ENCODE assay signal across 7 cellular contexts in genomic region chr1:116909511-116910378, GRCh38. TPM values are rescaled to one million over a fixed set of nuclear protein-coding genes. Genes with fewer than 3 reads are reported as not detected.
DNase-seq lines count a peak whose midpoint lies in the region; TF ChIP-seq lines count a peak whose summit lies in the region.

PTGFRN (plus strand) TSS chr1:116909916; CDS start chr1:116910204, 288 bp downstream.

- DNase-seq in GM10248 (ENCODE audit: extremely low spot score) = peak; percentile 41
- peak; percentile 74 for DNase-seq in NCI-H2227 (lab: John Stamatoyannopoulos, UW; ENCODE audit: unreplicated experiment)
- DNase-seq in activated T-cell treated with anti-CD3 and anti-CD28 coated beads, Interleukin-2, amount 50 U/mL, for 48 hours = peak; percentile 45 to 59
- peak; percentile 24 to 74 for DNase-seq in fibroblast of lung (ENCODE audit: low read depth in 2 of 2)
- DNase-seq in NCI-H1436 treated with DMSO at 0.1 percent for 48 hours (lab: John Stamatoyannopoulos, UW) = no peak

- no peak for TF ChIP-seq CTCF in GM10248 (IDR thresholded peaks at IDR 0.05; ENCODE audit: control extremely low read depth, extremely low read depth, low read depth, missing control alignments)
- no peak for TF ChIP-seq CTCF in fibroblast of lung (conservative IDR thresholded peaks at IDR 0.05 in 1 of 2, IDR thresholded peaks at IDR 0.05 in 1 of 2; ENCODE audit: low read depth in 1 of 2, low read length in 2 of 2)

- H3K9me3 ChIP-seq in fibroblast of lung (ENCODE audit: control insufficient read depth, insufficient read depth, low read depth, low read length) (no peaks in the 10 kb centered on the region), muscle layer of duodenum (ENCODE audit: control insufficient read depth in 1 of 2, low read length in 2 of 2) (no peaks in the 10 kb centered on the region)

- no peaks in the 10 kb centered on the region for H3K36me3 ChIP-seq in fibroblast of lung (ENCODE audit: control insufficient read depth, insufficient read depth, low read length)
- H3K36me3 ChIP-seq in muscle layer of duodenum (ENCODE audit: control insufficient read depth in 1 of 2, insufficient read depth in 2 of 2, low read length in 2 of 2) = no peaks in the 10 kb centered on the region

- H4K20me1 ChIP-seq in fibroblast of lung (ENCODE audit: control insufficient read depth, extremely low read depth, insufficient read depth, low read length) = no peaks in the 10 kb centered on the region

- peak within 1 kb of the TSS; percentile 26 for H2AFZ ChIP-seq in fibroblast of lung (ENCODE audit: low read length)

- no peak within 1 kb of the TSS for H3K27ac ChIP-seq in fibroblast of lung (ENCODE audit: insufficient read depth, low read length)
- peak within 1 kb of the TSS; percentile 59 for H3K27ac ChIP-seq in muscle layer of duodenum (ENCODE audit: low read length)
- H3K27ac ChIP-seq in temporal lobe (ENCODE audit: low read depth, low read length) = no peak within 1 kb of the TSS

- H3K4me3 ChIP-seq in fibroblast of lung (replicated peaks in 1 of 4; ENCODE audit: control extremely low read depth in 1 of 4, insufficient read depth in 1 of 4, low read depth in 3 of 4, low read length in 4 of 4) = peak within 1 kb of the TSS; percentile 38 to 51 (median 46)
- peak within 1 kb of the TSS; percentile 58 to 69 for H3K4me3 ChIP-seq in muscle layer of duodenum (ENCODE audit: low read depth in 1 of 2, low read length in 2 of 2)

- POLR2A ChIA-PET in GM10248 (lab: Yijun Ruan, JAX) = no interaction called here

- H3K9ac ChIP-seq in fibroblast of lung (ENCODE audit: insufficient read depth, low read length) = no peak within 1 kb of the TSS

- no peaks in the 10 kb centered on the region for H3K79me2 ChIP-seq in fibroblast of lung (ENCODE audit: control insufficient read depth, insufficient read depth, low read length)

- peak within 1 kb of the TSS; percentile 80 for H3K4me2 ChIP-seq in fibroblast of lung (ENCODE audit: extremely low read depth, insufficient read depth, low read length)

- CTCF ChIA-PET in GM10248 (lab: Yijun Ruan, JAX) = interaction anchor here (1.2 to 1.9 kb wide), 2 partner anchors 15 to 27 kb away, joined by 3 to 8 read pairs; no protein-coding TSS in a partner anchor

- H3K27me3 ChIP-seq in fibroblast of lung (ENCODE audit: control insufficient read depth, insufficient read depth, low read length) (peaks cover 19% of the 10 kb centered on the region), muscle layer of duodenum (ENCODE audit: low read depth, low read length) (no peaks in the 10 kb centered on the region)

- H3K4me1 ChIP-seq in fibroblast of lung (ENCODE audit: control insufficient read depth, extremely low read depth, insufficient read depth, low read length) = no peaks in the 10 kb centered on the region
- H3K4me1 ChIP-seq in muscle layer of duodenum (ENCODE audit: control insufficient read depth in 1 of 2, insufficient read depth in 2 of 2, low read length in 2 of 2) = peaks cover 0 to 12% of the 10 kb centered on the region in 2 donors

RNA-seq across cellular contexts. Expression of gene PTGFRN, which starts in this region (rescaled TPM):
- 1.2 and 15.4 TPM in 2 replicates for total RNA-seq in fibroblast of lung
- polyA plus RNA-seq in fibroblast of lung = 0.72 and 7.5 TPM in 2 replicates
- polyA plus RNA-seq in fibroblast of lung (2012) = 0.61 and 7.5 TPM in 2 replicates
- 0.31 and 3.6 TPM in 2 replicates for polyA minus RNA-seq in fibroblast of lung (ENCODE audit: low replicate concordance)
- total RNA-seq in temporal lobe = 41.3 TPM
